18 cellular contexts compared by ENCODE assay signal in the genomic region with DNA sequence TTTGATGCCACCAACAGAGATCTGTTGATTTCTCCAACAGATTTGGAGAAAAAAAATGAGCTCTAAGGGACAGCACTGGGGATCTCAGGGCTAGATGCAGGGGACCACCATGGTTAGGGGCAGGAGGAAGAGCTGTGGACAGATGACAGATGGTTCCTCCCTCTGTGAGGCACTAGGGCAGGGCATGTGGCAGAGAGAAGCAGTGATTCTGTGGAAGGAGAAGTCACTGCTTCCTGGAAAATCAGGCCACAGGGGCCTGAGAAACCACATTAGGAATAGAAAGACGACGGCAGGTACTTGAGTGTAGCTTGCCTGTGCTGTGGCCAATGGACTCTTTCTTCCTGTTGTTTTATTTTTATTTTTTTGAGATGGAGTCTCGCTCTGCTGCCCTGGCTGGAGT.
"Had no signal": no experiment of that assay in that cellular context is flagged by ENCODE, and none has a peak within 500 bp of the region (broad histone marks: within the 10 kb centered on the region; RNA-seq: fewer than 3 reads in every experiment).

No MANE protein-coding gene starts in this region.

- H3K4me1 ChIP-seq: psoas muscle, suprapubic skin had no signal

- H3K27ac Mint-ChIP-seq: activated CD4-positive, alpha-beta T cell treated with anti-CD3 and anti-CD28 coated beads, Interleukin-2, amount 10 ng/mL, durations not matched to agents 24 days and 14 days; activated CD8-positive, alpha-beta T cell treated with anti-CD3 and anti-CD28 coated beads for 36 hours; activated naive CD8-positive, alpha-beta T cell treated with anti-CD3 and anti-CD28 coated beads, Interleukin-2, amount 10 ng/mL, durations not matched to agents 7 days and 5 days; activated T-helper 2 cell treated with anti-CD3 and anti-CD28 coated beads, Interferon-gamma antibody, Interleukin-2, Interleukin-4, amounts not matched to agents 10 μg/mL and 5 μg/mL and 100 μg/mL, durations not matched to agents 14 hours and 24 hours and 36 hours; stimulated activated naive CD8-positive, alpha-beta T cell treated with anti-CD3 and anti-CD28 coated beads, Interleukin-15, amount 100 ng/mL, for 72 hours; T-helper 2 cell treated with Interferon-gamma antibody and Interleukin-4, amounts not matched to agents 5 μg/mL and 100 μg/mL, for 36 hours had no signal

- H3K36me3 ChIP-seq: cardiac muscle cell, suprapubic skin had no signal

- H3K9me3 ChIP-seq: psoas muscle, suprapubic skin had no signal

- H3K36me3 Mint-ChIP-seq: activated naive CD8-positive, alpha-beta T cell treated with anti-CD3 and anti-CD28 coated beads, Interleukin-2, amount 10 ng/mL, durations not matched to agents 7 days and 5 days had no signal

- H3K4me3 ChIP-seq: cardiac muscle cell, dorsolateral prefrontal cortex, psoas muscle, skin epidermis, suprapubic skin had no signal

- H3K9me3 Mint-ChIP-seq: activated CD4-positive, alpha-beta T cell treated with anti-CD3 and anti-CD28 coated beads, Interleukin-2, amount 10 ng/mL, durations not matched to agents 24 days and 14 days; activated CD8-positive, alpha-beta T cell treated with anti-CD3 and anti-CD28 coated beads for 36 hours; activated naive CD8-positive, alpha-beta T cell treated with anti-CD3 and anti-CD28 coated beads, Interleukin-2, amount 10 ng/mL, durations not matched to agents 7 days and 5 days; activated T-helper 2 cell treated with anti-CD3 and anti-CD28 coated beads, Interferon-gamma antibody, Interleukin-2, Interleukin-4, amounts not matched to agents 10 μg/mL and 5 μg/mL and 100 μg/mL, durations not matched to agents 14 hours and 24 hours and 36 hours; stimulated activated naive CD8-positive, alpha-beta T cell treated with anti-CD3 and anti-CD28 coated beads, Interleukin-15, amount 100 ng/mL, for 72 hours; T-helper 2 cell treated with Interferon-gamma antibody and Interleukin-4, amounts not matched to agents 5 μg/mL and 100 μg/mL, for 36 hours had no signal

- H3K27ac ChIP-seq: cardiac muscle cell, dorsolateral prefrontal cortex, psoas muscle, skin epidermis, suprapubic skin had no signal

- H3K4me1 Mint-ChIP-seq: activated CD4-positive, alpha-beta T cell treated with anti-CD3 and anti-CD28 coated beads, Interleukin-2, amount 10 ng/mL, durations not matched to agents 24 days and 14 days had no signal

- DNase-seq: activated CD4-positive, alpha-beta T cell treated with anti-CD3 and anti-CD28 coated beads, Interleukin-2, amount 10 ng/mL, durations not matched to agents 24 days and 14 days; activated CD8-positive, alpha-beta T cell treated with anti-CD3 and anti-CD28 coated beads for 36 hours; activated naive CD4-positive, alpha-beta T cell treated with Interleukin-2 at 50 U/mL for 16 hours; activated naive CD8-positive, alpha-beta T cell treated with anti-CD3 and anti-CD28 coated beads, Interleukin-2, amount 10 ng/mL, durations not matched to agents 7 days and 5 days; activated T-cell treated with anti-CD3 and anti-CD28 coated beads, Interleukin-2, amount 50 U/mL, for 1 hour; dorsolateral prefrontal cortex; foreskin fibroblast; hippocampal formation; islet precursor cell; left colon; psoas muscle; right cardiac atrium; stimulated activated naive CD8-positive, alpha-beta T cell treated with anti-CD3 and anti-CD28 coated beads, Interleukin-15, amount 100 ng/mL, for 72 hours had no signal

- H3K4me3 Mint-ChIP-seq: activated CD4-positive, alpha-beta T cell treated with anti-CD3 and anti-CD28 coated beads, Interleukin-2, amount 10 ng/mL, durations not matched to agents 24 days and 14 days; activated CD8-positive, alpha-beta T cell treated with anti-CD3 and anti-CD28 coated beads for 36 hours; activated naive CD8-positive, alpha-beta T cell treated with anti-CD3 and anti-CD28 coated beads, Interleukin-2, amount 10 ng/mL, durations not matched to agents 7 days and 5 days; stimulated activated naive CD8-positive, alpha-beta T cell treated with anti-CD3 and anti-CD28 coated beads, Interleukin-15, amount 100 ng/mL, for 72 hours; T-helper 2 cell treated with Interferon-gamma antibody and Interleukin-4, amounts not matched to agents 5 μg/mL and 100 μg/mL, for 36 hours had no signal

- H3K27me3 Mint-ChIP-seq: activated CD4-positive, alpha-beta T cell treated with anti-CD3 and anti-CD28 coated beads, Interleukin-2, amount 10 ng/mL, durations not matched to agents 24 days and 14 days; stimulated activated naive CD8-positive, alpha-beta T cell treated with anti-CD3 and anti-CD28 coated beads, Interleukin-15, amount 100 ng/mL, for 72 hours had no signal

- ATAC-seq: activated CD8-positive, alpha-beta T cell treated with anti-CD3 and anti-CD28 coated beads for 36 hours; left colon; psoas muscle; right cardiac atrium; stimulated activated naive CD8-positive, alpha-beta T cell treated with anti-CD3 and anti-CD28 coated beads, Interleukin-15, amount 100 ng/mL, for 72 hours had no signal

- H3K27me3 ChIP-seq: cardiac muscle cell, dorsolateral prefrontal cortex, suprapubic skin had no signal
